In the genomic region with DNA sequence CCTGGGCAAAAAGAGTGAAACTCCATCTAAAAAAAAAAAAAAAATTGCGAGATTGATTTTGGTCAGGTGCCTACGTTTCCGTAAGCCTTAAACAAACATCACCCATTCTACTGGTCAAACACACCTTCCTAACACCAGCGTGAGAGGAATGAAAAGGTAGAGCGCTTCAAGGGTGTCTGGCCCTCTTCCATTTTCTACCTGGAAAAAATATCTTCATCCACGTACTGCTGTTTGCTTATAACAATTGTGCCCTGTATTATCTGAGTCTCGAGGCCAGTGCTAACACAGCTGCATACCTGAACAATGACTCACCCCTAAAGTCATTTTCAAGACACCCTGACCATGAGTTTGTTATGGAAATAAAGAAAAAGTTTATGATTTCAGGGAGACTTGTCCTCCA, we compare ENCODE assay signal across 1 cellular context.
A peak's percentile ranks its signal among the peaks of the same experiment; 100 is the strongest.
TF ChIP-seq lines count a peak whose summit lies in the region.

No MANE protein-coding gene starts in this region.

TF ChIP-seq in GM12878, 131 proteins besides CTCF, POLR2A, EP300 and RAD21 (continued from another document):
- TF ChIP-seq, protein P1, sequence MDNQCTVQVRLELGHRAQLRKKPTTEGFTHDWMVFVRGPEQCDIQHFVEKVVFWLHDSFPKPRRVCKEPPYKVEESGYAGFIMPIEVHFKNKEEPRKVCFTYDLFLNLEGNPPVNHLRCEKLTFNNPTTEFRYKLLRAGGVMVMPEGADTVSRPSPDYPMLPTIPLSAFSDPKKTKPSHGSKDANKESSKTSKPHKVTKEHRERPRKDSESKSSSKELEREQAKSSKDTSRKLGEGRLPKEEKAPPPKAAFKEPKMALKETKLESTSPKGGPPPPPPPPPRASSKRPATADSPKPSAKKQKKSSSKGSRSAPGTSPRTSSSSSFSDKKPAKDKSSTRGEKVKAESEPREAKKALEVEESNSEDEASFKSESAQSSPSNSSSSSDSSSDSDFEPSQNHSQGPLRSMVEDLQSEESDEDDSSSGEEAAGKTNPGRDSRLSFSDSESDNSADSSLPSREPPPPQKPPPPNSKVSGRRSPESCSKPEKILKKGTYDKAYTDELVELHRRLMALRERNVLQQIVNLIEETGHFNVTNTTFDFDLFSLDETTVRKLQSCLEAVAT (IDR thresholded peaks at IDR 0.05): 0 out of 2 replicates have a peak, but pooled peaks have one; percentile 42
